ENCODE assay signal across 8 cellular contexts in the genomic region with DNA sequence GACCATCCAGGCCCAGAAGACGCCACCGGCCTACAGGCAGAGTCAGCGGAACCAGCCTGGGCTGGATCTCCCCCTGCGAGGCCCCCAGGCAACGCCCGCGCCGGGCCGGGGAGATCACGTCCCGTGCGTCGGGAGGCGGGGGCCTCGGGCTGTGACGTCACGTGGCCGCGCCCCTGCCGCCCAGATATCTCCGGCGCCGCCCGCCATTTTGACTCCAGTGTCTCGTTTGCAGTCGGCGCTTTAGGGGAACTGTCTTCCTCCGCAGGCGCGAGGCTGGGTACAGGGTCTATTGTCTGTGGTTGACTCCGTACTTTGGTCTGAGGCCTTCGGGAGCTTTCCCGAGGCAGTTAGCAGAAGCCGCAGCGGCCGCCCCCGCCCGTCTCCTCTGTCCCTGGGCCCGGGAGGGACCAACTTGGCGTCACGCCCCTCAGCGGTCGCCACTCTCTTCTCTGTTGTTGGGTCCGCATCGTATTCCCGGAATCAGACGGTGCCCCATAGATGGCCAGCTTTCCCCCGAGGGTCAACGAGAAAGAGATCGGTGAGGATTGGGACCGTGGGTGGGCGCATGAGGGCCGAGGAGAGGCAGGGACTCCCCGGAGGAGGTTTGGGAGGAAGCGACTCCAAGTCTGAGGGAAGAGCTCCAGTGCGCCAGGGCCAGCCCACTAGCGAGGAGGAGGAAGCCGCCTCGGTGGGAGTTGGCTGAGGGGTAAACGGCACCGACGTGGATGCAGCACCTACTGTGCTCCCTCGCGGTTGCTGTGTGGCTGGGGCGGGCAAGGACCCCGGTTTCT. TPM values are rescaled to one million over a fixed set of nuclear protein-coding genes. Genes with fewer than 3 reads are reported as not detected.
DNase-seq lines count a peak whose midpoint lies in the region; ATAC-seq and TF ChIP-seq lines count a peak whose summit lies in the region.

A gene with protein sequence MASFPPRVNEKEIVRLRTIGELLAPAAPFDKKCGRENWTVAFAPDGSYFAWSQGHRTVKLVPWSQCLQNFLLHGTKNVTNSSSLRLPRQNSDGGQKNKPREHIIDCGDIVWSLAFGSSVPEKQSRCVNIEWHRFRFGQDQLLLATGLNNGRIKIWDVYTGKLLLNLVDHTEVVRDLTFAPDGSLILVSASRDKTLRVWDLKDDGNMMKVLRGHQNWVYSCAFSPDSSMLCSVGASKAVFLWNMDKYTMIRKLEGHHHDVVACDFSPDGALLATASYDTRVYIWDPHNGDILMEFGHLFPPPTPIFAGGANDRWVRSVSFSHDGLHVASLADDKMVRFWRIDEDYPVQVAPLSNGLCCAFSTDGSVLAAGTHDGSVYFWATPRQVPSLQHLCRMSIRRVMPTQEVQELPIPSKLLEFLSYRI (plus strand): TSS at position 217 of the 791 bp plus-strand sequence. CDS start 282 bp downstream, at position 499.

- peak within 1 kb of the TSS; percentile 98 to 100 (median 100) for H3K27ac Mint-ChIP-seq in CD14-positive monocyte

- peaks cover 6 to 19% of the 10 kb centered on the region in 2 donors for H3K36me3 Mint-ChIP-seq in CD14-positive monocyte

- peaks cover 38% of the 10 kb centered on the region for H3K4me1 Mint-ChIP-seq in CD14-positive monocyte

- DNase-seq in CD14-positive monocyte (ENCODE audit: low spot score) (peak; percentile 92), NCI-H526 treated with DMSO at 0.1 percent for 48 hours (lab: John Stamatoyannopoulos, UW) (peak; percentile 94), cortex of kidney (lab: John Stamatoyannopoulos, UW) (peak; percentile 49), left lobe of liver (ENCODE audit: low spot score) (peak; percentile 93)
- peak; percentile 92 for DNase-seq in activated CD4-positive, alpha-beta T cell treated with anti-CD3 and anti-CD28 coated beads, Interleukin-2, amount 50 U/mL, for 1 hour
- DNase-seq in stimulated activated CD4-positive, alpha-beta T cell treated with anti-CD3 and anti-CD28 coated beads, Interleukin-2, amount 100 ng/mL, for 24 hours = peak; percentile 92 to 93

- peak; percentile 77 for ATAC-seq in GM19372 (IDR thresholded peaks at IDR 0.05; ENCODE audit: low read depth, unreplicated experiment)
- peak; percentile 88 for ATAC-seq in HG03521 (IDR thresholded peaks at IDR 0.05; ENCODE audit: unreplicated experiment)
- ATAC-seq in left lobe of liver = peak; percentile 91

- H3K9me3 Mint-ChIP-seq in CD14-positive monocyte = peaks cover 0 to 3% (median 0%) of the 10 kb centered on the region in 7 donors

- intact Hi-C loops in CD14-positive monocyte (cut with micrococcal nuclease) = loop anchor here (2.0 to 5.0 kb wide), 4 partner anchors 13 to 52 kb away; no protein-coding TSS in a partner anchor

- H3K4me3 Mint-ChIP-seq in CD14-positive monocyte = peak within 1 kb of the TSS; percentile 99 to 100

- peaks cover 0 to 2% (median 0%) of the 10 kb centered on the region in 3 donors for H3K27me3 Mint-ChIP-seq in CD14-positive monocyte (ENCODE audit: low read depth in 3 of 3)

- TF ChIP-seq CTCF in CD14-positive monocyte (IDR thresholded peaks at IDR 0.05) = no peak

RNA-seq across cellular contexts. Expression of the gene that starts here (rescaled TPM):
- polyA plus RNA-seq in CD14-positive monocyte = 100 to 1,000 TPM; 220 to 368 TPM
- total RNA-seq in left lobe of liver = 37.5 TPM

Comparison
In these comparisons a context has a peak if more than half of its experiments do, and no peak if none do; other contexts are left out.
1. Peak in every context shown above with its lines: DNase-seq and ATAC-seq.